Comparison of ENCODE assay signal across 1 cellular context in genomic region chr19:43005841-43006240, GRCh38. TPM values are rescaled to one million over a fixed set of nuclear protein-coding genes. Genes with fewer than 3 reads are reported as not detected.
"Had no signal": no experiment of that assay in that cellular context is flagged by ENCODE, and none has a peak within 500 bp of the region (broad histone marks: within the 10 kb centered on the region; RNA-seq: fewer than 3 reads in every experiment).

No MANE protein-coding gene starts in this region.

RNA-seq across cellular contexts. Expression of gene PSG11, which starts 20.4 kb away (rescaled TPM):
- total RNA-seq: GM12878 had no signal
- polyA plus RNA-seq: GM12878 had no signal
